ENCODE assay signal across 19 cellular contexts in genomic region chr2:70987386-70987785, GRCh38. TPM values are rescaled to one million over a fixed set of nuclear protein-coding genes. Genes with fewer than 3 reads are reported as not detected.
DNase-seq lines count a peak whose midpoint lies in the region; TF ChIP-seq lines count a peak whose summit lies in the region.
"Had no signal": no experiment of that assay in that cellular context is flagged by ENCODE, and none has a peak within 500 bp of the region (broad histone marks: within the 10 kb centered on the region; RNA-seq: fewer than 3 reads in every experiment).

No MANE protein-coding gene starts in this region.

- TF ChIP-seq POLR2A in breast epithelium (IDR thresholded peaks at IDR 0.05) (no peak), ovary (IDR thresholded peaks at IDR 0.05) (no peak)

- TF ChIP-seq EP300 in ovary (IDR thresholded peaks at IDR 0.05): no peak

- in situ Hi-C loops in mammary epithelial cell (cut with MboI; ENCODE audit: low sequenced_read_pairs in 2 of 2): no loop called here

- H3K9me3 ChIP-seq in mammary epithelial cell (replicated peaks; ENCODE audit: insufficient read depth, low read length) (no peaks in the 10 kb centered on the region), breast epithelium (no peaks in the 10 kb centered on the region), OCI-LY7 (ENCODE audit: low read length) (no peaks in the 10 kb centered on the region), endodermal cell (ENCODE audit: control insufficient read depth, low read length) (no peaks in the 10 kb centered on the region), tibial artery (no peaks in the 10 kb centered on the region), ovary (no peaks in the 10 kb centered on the region)
- H3K9me3 ChIP-seq: MG63 had no signal

- CTCF ChIA-PET in mammary epithelial cell (lab: Charles Lee; ENCODE audit: low non-redundant PET): no interaction called here
- CTCF ChIA-PET in OCI-LY7 (lab: Charles Lee; ENCODE audit: unreplicated experiment): no interaction called here

- intact Hi-C loops in mammary epithelial cell (cut with micrococcal nuclease): no loop called here
- intact Hi-C loops in breast epithelium (cut with DNase I; ENCODE audit: low total_unique reads): no loop called here
- intact Hi-C loops in OCI-LY7 (cut with micrococcal nuclease; ENCODE audit: unreplicated experiment): no loop called here
- intact Hi-C loops in tibial artery (cut with DNase I; ENCODE audit: low total_unique reads): no loop called here
- intact Hi-C loops in ovary (cut with DNase I): no loop called here

- no peak overlapping the region for H3K4me3 Mint-ChIP-seq in endodermal cell

- H3K27ac ChIP-seq in mammary epithelial cell (ENCODE audit: insufficient read depth, low read depth, low read length) (no peak overlapping the region), breast epithelium (no peak overlapping the region), OCI-LY7 (ENCODE audit: low read depth, low read length, poor library complexity, severe bottlenecking) (no peak overlapping the region), endodermal cell (ENCODE audit: low read depth, low read length) (no peak overlapping the region), tibial artery (peak overlapping the region; percentile 32 to 46), ovary (no peak overlapping the region)

- BruUV-seq in mammary epithelial cell (replicated peaks; lab: Mats Ljungman, UMichigan) (TSS peak; percentile 37), OCI-LY7 (replicated peaks; lab: Mats Ljungman, UMichigan) (TSS peak; percentile 58)

- WGBS in mammary epithelial cell (ENCODE audit: low coverage, missing lambda C conversion rate): 83% methylated on average over 1 of the region's 1 CpG
- WGBS in endodermal cell (ENCODE audit: insufficient coverage in 1 of 2, insufficient read length in 1 of 2), 2 experiments: 0% methylated on average over 1 of the region's 1 CpG
- WGBS in ovary, 3 donors: 33 to 79% (median 70%) methylated on average over 1 of the region's 1 CpG

- H3K27me3 ChIP-seq in mammary epithelial cell (ENCODE audit: insufficient read depth, low read length): no peaks in the 10 kb centered on the region
- no peaks in the 10 kb centered on the region for H3K27me3 ChIP-seq in breast epithelium
- no peaks in the 10 kb centered on the region for H3K27me3 ChIP-seq in endodermal cell (ENCODE audit: control insufficient read depth, insufficient read depth, low read length, poor library complexity, severe bottlenecking)
- no peaks in the 10 kb centered on the region for H3K27me3 ChIP-seq in tibial artery
- no peaks in the 10 kb centered on the region for H3K27me3 ChIP-seq in ovary
- H3K27me3 ChIP-seq: MG63 had no signal

- peaks cover 15% of the 10 kb centered on the region for H3K36me3 ChIP-seq in mammary epithelial cell (ENCODE audit: insufficient read depth, low read length)
- no peaks in the 10 kb centered on the region for H3K36me3 ChIP-seq in breast epithelium
- H3K36me3 ChIP-seq in OCI-LY7 (ENCODE audit: insufficient read depth, low read length): peaks cover 78% of the 10 kb centered on the region
- H3K36me3 ChIP-seq in endodermal cell (ENCODE audit: control insufficient read depth, insufficient read depth, low read length): peaks cover 38% of the 10 kb centered on the region
- H3K36me3 ChIP-seq in tibial artery: peaks cover 16 to 88% (median 42%) of the 10 kb centered on the region in 3 donors
- no peaks in the 10 kb centered on the region for H3K36me3 ChIP-seq in ovary

- H3K9me2 ChIP-seq in OCI-LY7 (ENCODE audit: insufficient read depth, low read length): no peaks in the 10 kb centered on the region

- H3K9me3 Mint-ChIP-seq in endodermal cell: no peaks in the 10 kb centered on the region

- H3K9ac ChIP-seq in mammary epithelial cell (ENCODE audit: insufficient read depth, low read length) (no peak overlapping the region), endodermal cell (ENCODE audit: extremely low read depth, low read length, poor library complexity, severe bottlenecking) (no peak overlapping the region)

- H3K27ac Mint-ChIP-seq in endodermal cell: no peak overlapping the region

- H3K79me2 ChIP-seq in mammary epithelial cell (ENCODE audit: insufficient read depth, low read length) (peaks cover 18% of the 10 kb centered on the region), OCI-LY7 (ENCODE audit: insufficient read depth, low read depth, low read length) (no peaks in the 10 kb centered on the region)

- H2AFZ ChIP-seq in mammary epithelial cell (ENCODE audit: low read depth, low read length) (no peak overlapping the region), OCI-LY7 (ENCODE audit: low read length) (no peak overlapping the region)

- no peaks in the 10 kb centered on the region for H3K27me3 Mint-ChIP-seq in endodermal cell (ENCODE audit: insufficient read depth)

- H3K4me1 Mint-ChIP-seq in endodermal cell: no peaks in the 10 kb centered on the region

- H3K4me1 ChIP-seq in mammary epithelial cell (ENCODE audit: insufficient read depth, low read length) (no peaks in the 10 kb centered on the region), breast epithelium (no peaks in the 10 kb centered on the region), OCI-LY7 (ENCODE audit: insufficient read depth, low read length, poor library complexity, severe bottlenecking) (no peaks in the 10 kb centered on the region), endodermal cell (ENCODE audit: control insufficient read depth, insufficient read depth, low read length) (no peaks in the 10 kb centered on the region), tibial artery (peaks cover 0 to 38% (median 15%) of the 10 kb centered on the region in 4 donors), ovary (ENCODE audit: insufficient read depth) (no peaks in the 10 kb centered on the region)

- DNase-seq in mammary epithelial cell (no peak), breast epithelium (ENCODE audit: low spot score in 2 of 2) (no peak), OCI-LY7 (ENCODE audit: low spot score) (no peak), endodermal cell (peak; percentile 8), tibial artery (peak in 1 of 2 donors; percentile 38), ovary (no peak), NCI-H226 (no peak)
- DNase-seq: ACHN, COR-L47, DMS153, H7, Karpas-422, MG63, NCI-H1092, NCI-H146, NCI-H2081 treated with DMSO at 0.1 percent for 48 hours, NCI-H345, NCI-H526, OCI-M1 had no signal

- dilution Hi-C loops in mammary epithelial cell (cut with HindIII; ENCODE audit: low sequenced_read_pairs): no loop called here

- H3K4me2 ChIP-seq in mammary epithelial cell (ENCODE audit: insufficient read depth, low read depth, low read length) (no peak overlapping the region), OCI-LY7 (ENCODE audit: low read length) (no peak overlapping the region)

- H4K20me1 ChIP-seq in mammary epithelial cell (ENCODE audit: insufficient read depth, low read length) (no peaks in the 10 kb centered on the region), OCI-LY7 (ENCODE audit: insufficient read depth, low read length) (no peaks in the 10 kb centered on the region)

- peaks cover 41% of the 10 kb centered on the region for H3K36me3 Mint-ChIP-seq in endodermal cell (ENCODE audit: low read depth)

- POLR2A ChIA-PET in OCI-LY7 (lab: Charles Lee): no interaction called here

- no peak for TF ChIP-seq CTCF in mammary epithelial cell (conservative IDR thresholded peaks at IDR 0.05 in 1 of 2, IDR thresholded peaks at IDR 0.05 in 1 of 2; ENCODE audit: extremely low read depth in 1 of 2, insufficient read depth in 1 of 2, low read depth in 1 of 2, low read length in 2 of 2)
- TF ChIP-seq CTCF in breast epithelium (IDR thresholded peaks at IDR 0.05): no peak
- no peak for TF ChIP-seq CTCF in OCI-LY7 (conservative IDR thresholded peaks at IDR 0.05; ENCODE audit: low read length)
- no peak for TF ChIP-seq CTCF in endodermal cell (conservative IDR thresholded peaks at IDR 0.05)
- no peak for TF ChIP-seq CTCF in tibial artery (IDR thresholded peaks at IDR 0.05)
- no peak for TF ChIP-seq CTCF in ovary (IDR thresholded peaks at IDR 0.05)

- no peak overlapping the region for H3K4me3 ChIP-seq in mammary epithelial cell (replicated peaks in 1 of 3; ENCODE audit: insufficient read depth in 1 of 3, low read depth in 2 of 3, low read length in 3 of 3)
- no peak overlapping the region for H3K4me3 ChIP-seq in breast epithelium
- H3K4me3 ChIP-seq in OCI-LY7 (ENCODE audit: low read depth, low read length, poor library complexity, severe bottlenecking): no peak overlapping the region
- H3K4me3 ChIP-seq in endodermal cell (ENCODE audit: low read length): no peak overlapping the region
- H3K4me3 ChIP-seq in tibial artery: no peak overlapping the region
- no peak overlapping the region for H3K4me3 ChIP-seq in ovary
- H3K4me3 ChIP-seq: MG63 had no signal

RNA-seq across cellular contexts. Expression of gene TEX261, which starts 7.3 kb away (rescaled TPM):
- 10 to 100 TPM; 30.0 to 61.6 TPM for total RNA-seq in mammary epithelial cell
- polyA plus RNA-seq in mammary epithelial cell: 59.6 TPM
- 146 TPM for polyA minus RNA-seq in mammary epithelial cell
- total RNA-seq in breast epithelium: 10 to 100 TPM; 39.5 to 48.8 (median 40.0) TPM
- 26.7 and 34.5 TPM in 2 replicates for total RNA-seq in OCI-LY7 (2014; rRNA removed; shearing (Covaris generic))
- total RNA-seq in OCI-LY7 (2022): 45.8 and 57.7 TPM in 2 replicates
- 10 to 100 TPM; 13.3 to 19.9 TPM for total RNA-seq in endodermal cell
- 33.6 TPM for polyA plus RNA-seq in endodermal cell (2013, experiment 1 of 2)
- 25.2 TPM for polyA plus RNA-seq in endodermal cell (2013, experiment 2 of 2)
- total RNA-seq in ovary: 10 to 100 TPM; 21.6 to 62.9 (median 57.3) TPM
- polyA plus RNA-seq in ovary: 100 to 1,000 TPM in 1 of 2 donors, 10 to 100 TPM in 1; 44.4 to 132 TPM

RNA-seq across cellular contexts. Expression of gene ANKRD53, which starts 9.0 kb away (rescaled TPM):
- total RNA-seq in mammary epithelial cell (under 1 TPM in 1 of 2 donors, not detected in 1; 0.83 TPM), breast epithelium (1 to 10 TPM; 2.8 to 4.9 (median 3.2) TPM), OCI-LY7 (2022) (not detected in 2 replicates), endodermal cell (under 1 TPM; 0.24 to 0.97 TPM), ovary (1 to 10 TPM; 2.0 to 8.3 (median 4.5) TPM)
- polyA plus RNA-seq in mammary epithelial cell (0.18 TPM), ovary (1 to 10 TPM; 2.2 to 3.3 TPM)
- 1.7 TPM for polyA minus RNA-seq in mammary epithelial cell
- total RNA-seq in OCI-LY7 (2014; rRNA removed; shearing (Covaris generic)): not detected in 2 replicates
- polyA plus RNA-seq in endodermal cell (2013, experiment 1 of 2): 1.1 TPM
- polyA plus RNA-seq in endodermal cell (2013, experiment 2 of 2): 0.62 TPM
- total RNA-seq: H7 had no signal

RNA-seq across cellular contexts. Expression of gene ATP6V1B1, which starts 51.7 kb away (rescaled TPM):
- 1 to 10 TPM in 1 of 2 donors, not detected in 1; 1.3 TPM for total RNA-seq in mammary epithelial cell
- polyA plus RNA-seq in mammary epithelial cell: 0.03 TPM
- polyA minus RNA-seq in mammary epithelial cell: not detected
- 10 to 100 TPM in 1 of 3 donors, 1 to 10 TPM in 2; 1.8 to 38.2 (median 4.6) TPM for total RNA-seq in breast epithelium
- total RNA-seq in OCI-LY7 (2014; rRNA removed; shearing (Covaris generic)): not detected in 2 replicates
- total RNA-seq in OCI-LY7 (2022): not detected in 2 replicates
- not detected for total RNA-seq in endodermal cell
- 1.1 TPM for polyA plus RNA-seq in endodermal cell (2013, experiment 1 of 2)
- 0.79 TPM for polyA plus RNA-seq in endodermal cell (2013, experiment 2 of 2)
- total RNA-seq in ovary: 10 to 100 TPM in 2 of 7 donors, 1 to 10 TPM in 3, under 1 TPM in 1, not detected in 1; 0.72 to 11.9 (median 3.4) TPM
- polyA plus RNA-seq in ovary: 1 to 10 TPM in 1 of 2 donors, under 1 TPM in 1; 0.62 to 1.7 TPM

Comparison
In these comparisons a context has a peak if more than half of its experiments do, and no peak if none do; other contexts are left out.
1. H3K27ac ChIP-seq: peak in tibial artery (2 of 2); none in mammary epithelial cell (single experiment), breast epithelium (0 of 2), OCI-LY7 (single experiment), endodermal cell (single experiment) and ovary (0 of 2).